8 cellular contexts compared by ENCODE assay signal in the genomic region with DNA sequence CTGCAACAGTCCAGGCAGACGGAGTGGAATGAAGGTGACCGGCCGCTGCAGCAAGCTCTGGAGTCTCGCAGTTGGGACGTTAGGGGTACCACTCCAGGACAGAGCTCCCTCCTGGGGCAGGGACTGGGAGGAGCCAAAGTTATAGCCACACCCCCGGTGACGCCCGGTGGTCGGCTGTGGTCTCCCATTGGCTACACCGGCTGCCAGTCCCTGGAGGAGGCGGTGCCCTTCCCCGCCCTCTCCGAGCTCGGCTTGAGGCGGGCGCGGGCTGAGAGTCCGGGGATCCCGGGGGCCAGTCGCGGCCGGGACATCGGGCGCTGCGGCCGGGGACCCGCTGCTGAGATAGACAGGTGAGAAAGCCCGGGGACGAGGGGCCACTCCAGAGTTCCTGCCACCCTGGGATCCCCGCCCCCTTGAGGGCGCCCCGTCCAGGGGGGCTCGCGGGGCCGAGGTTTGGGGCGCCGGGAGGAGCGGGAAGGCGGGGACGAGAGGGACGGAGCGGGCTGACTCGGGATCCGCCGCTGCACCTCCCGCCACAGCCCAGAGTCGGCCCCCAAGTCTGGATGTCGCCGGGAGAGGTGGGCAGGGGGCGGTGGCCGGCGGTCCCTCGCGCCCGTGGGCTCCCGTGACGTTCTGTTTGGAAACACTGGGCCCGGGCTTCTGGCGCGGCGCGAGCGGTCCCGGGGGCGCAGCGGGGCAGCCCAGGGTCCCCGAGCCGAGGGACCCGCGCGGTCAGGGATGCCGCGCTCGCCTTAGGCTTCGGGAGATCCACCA. TPM values are rescaled to one million over a fixed set of nuclear protein-coding genes. Genes with fewer than 3 reads are reported as not detected.
DNase-seq lines count a peak whose midpoint lies in the region; ATAC-seq and TF ChIP-seq lines count a peak whose summit lies in the region.

A gene (plus strand): TSS at position 231 of the 774 bp plus-strand sequence. CDS start 7,414 bp downstream, outside the sequence.

- TF ChIP-seq EP300 in transverse colon (IDR thresholded peaks at IDR 0.05; ENCODE audit: low read depth): no peak

- TF ChIP-seq CTCF in left ventricle myocardium inferior (IDR thresholded peaks at IDR 0.05; ENCODE audit: borderline replicate concordance) (peak; percentile 7), transverse colon (IDR thresholded peaks at IDR 0.05) (no peak)

- intact Hi-C loops in left ventricle myocardium inferior (cut with micrococcal nuclease) (no loop called here), posterior cingulate gyrus (cut with DNase I) (loop anchor here (10.0 kb wide), 1 partner anchor 138 kb away; a partner anchor contains a TSS), transverse colon (cut with DNase I; ENCODE audit: low total_unique reads) (no loop called here)

- H3K27me3 ChIP-seq in left ventricle myocardium inferior (ENCODE audit: low read depth) (peaks cover 53% of the 10 kb centered on the region), transverse colon (peaks cover 30% of the 10 kb centered on the region)

- peak within 1 kb of the TSS; percentile 89 to 92 (median 90) for H3K4me3 Mint-ChIP-seq in T-cell

- H3K4me1 Mint-ChIP-seq in T-cell: peaks cover 12 to 24% (median 20%) of the 10 kb centered on the region in 3 donors

- peak within 1 kb of the TSS; percentile 76 to 79 for H3K27ac Mint-ChIP-seq in T-cell

- peak within 1 kb of the TSS; percentile 86 for H3K4me3 ChIP-seq in left ventricle myocardium inferior
- peak within 1 kb of the TSS; percentile 51 to 91 (median 68) for H3K4me3 ChIP-seq in transverse colon

- in situ Hi-C loops in transverse colon (cut with MboI; ENCODE audit: low pct_ligation_motif_present in 1 of 4, low pct_unique_long_range_greater_than_20kb in 1 of 4, low sequenced_read_pairs in 3 of 4): loop anchor here in 1 of 4 donors (10.0 kb wide), 1 partner anchor 138 kb away; a partner anchor contains a TSS

- peak; percentile 64 for TF ChIP-seq POLR2A in transverse colon (IDR thresholded peaks at IDR 0.05)

- H3K36me3 ChIP-seq in left ventricle myocardium inferior: no peaks in the 10 kb centered on the region
- H3K36me3 ChIP-seq in transverse colon: no peaks in the 10 kb centered on the region

- peaks cover 20% of the 10 kb centered on the region for H3K9me3 ChIP-seq in left ventricle myocardium inferior (replicated peaks)
- no peaks in the 10 kb centered on the region for H3K9me3 ChIP-seq in transverse colon

- POLR2A ChIA-PET in T-cell (lab: Charles Lee): interaction anchor here (0.7 kb wide), 2 partner anchors 22 to 39 kb away, joined by 4 to 6 read pairs; no protein-coding TSS in a partner anchor

- peaks cover 13 to 31% of the 10 kb centered on the region in 2 donors for H3K27me3 Mint-ChIP-seq in T-cell

- WGBS in transverse colon (ENCODE audit: low coverage in 1 of 2), 2 donors: 0 to 1% methylated on average over 1 to 55 of the region's 75 CpGs

- H3K9me3 Mint-ChIP-seq in T-cell: peaks cover 0 to 5% (median 3%) of the 10 kb centered on the region in 3 donors

- ATAC-seq in HG02571 (IDR thresholded peaks at IDR 0.05; ENCODE audit: unreplicated experiment) (peak; percentile 100), T-cell (replicated peaks in 1 of 4) (peak; percentile 99)

- no peaks in the 10 kb centered on the region for H3K36me3 Mint-ChIP-seq in T-cell

- DNase-seq in GM04504 (ENCODE audit: low read depth): peak; percentile 61
- peak; percentile 62 for DNase-seq in NCI-H1048 (lab: John Stamatoyannopoulos, UW)
- DNase-seq in T-cell: peak; percentile 56 to 88 (median 77)
- peak; percentile 46 for DNase-seq in amniotic stem cell (lab: John Stamatoyannopoulos, UW)
- DNase-seq in left ventricle myocardium inferior: peak; percentile 87
- DNase-seq in posterior cingulate gyrus: peak; percentile 73 to 98 (median 85)
- DNase-seq in transverse colon: peak; percentile 91

- peak within 1 kb of the TSS; percentile 41 for H3K27ac ChIP-seq in left ventricle myocardium inferior (replicated peaks)
- H3K27ac ChIP-seq in transverse colon: peak within 1 kb of the TSS; percentile 76 to 87 (median 82)

- CTCF ChIA-PET in T-cell (lab: Charles Lee): interaction anchor here in 1 of 2 donors (0.7 to 1.2 kb wide), 4 partner anchors 21 to 87 kb away, joined by 3 to 4 read pairs (median 3); a partner anchor contains a TSS

- H3K4me1 ChIP-seq in left ventricle myocardium inferior: peaks cover 15% of the 10 kb centered on the region
- H3K4me1 ChIP-seq in transverse colon: peaks cover 0 to 29% (median 9%) of the 10 kb centered on the region in 4 donors

RNA-seq across cellular contexts. Expression of the gene that starts here (rescaled TPM):
- 1 to 10 TPM in 4 of 5 donors, under 1 TPM in 1; 0.96 to 3.1 (median 2.2) TPM for total RNA-seq in T-cell
- total RNA-seq in left ventricle myocardium inferior: 1.3 TPM
- total RNA-seq in transverse colon: 10 to 100 TPM in 2 of 4 donors, 1 to 10 TPM in 2; 7.2 to 32.4 (median 12.3) TPM

Comparison
In these comparisons a context has a peak if more than half of its experiments do, and no peak if none do; other contexts are left out.
1. Peak in every context shown above with its lines: DNase-seq, ATAC-seq, H3K4me3 ChIP-seq and H3K27ac ChIP-seq.